Comparison of ENCODE assay signal across 8 cellular contexts in the genomic region with DNA sequence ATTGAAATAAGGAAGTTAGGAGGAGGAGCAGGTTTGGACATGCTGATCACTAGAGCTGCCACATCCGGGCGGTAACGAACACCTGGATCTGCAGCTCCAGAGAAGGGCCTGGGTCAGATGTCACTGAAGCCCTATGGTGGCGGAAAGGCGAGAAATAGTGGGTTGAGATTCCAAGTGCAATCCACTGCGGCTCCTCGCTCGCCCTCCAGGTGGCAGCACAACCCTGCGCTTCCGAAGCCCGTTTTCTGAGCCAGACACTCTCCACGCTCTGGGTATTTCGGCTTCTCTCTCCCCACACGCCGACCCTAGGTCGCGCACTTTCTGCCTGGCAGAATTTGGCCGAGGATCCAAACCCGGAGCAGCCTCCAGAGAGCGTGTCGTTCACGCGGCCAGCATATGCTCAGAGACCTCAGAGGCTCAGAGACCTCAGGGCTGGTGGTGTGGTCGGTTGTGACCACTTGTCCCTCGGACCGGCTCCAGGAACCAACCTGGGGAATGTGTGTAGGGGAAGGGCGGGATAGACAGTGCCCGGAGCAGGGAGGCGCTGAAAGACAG. TPM values are rescaled to one million over a fixed set of nuclear protein-coding genes. Genes with fewer than 3 reads are reported as not detected.
DNase-seq lines count a peak whose midpoint lies in the region; ATAC-seq and TF ChIP-seq lines count a peak whose summit lies in the region.

No MANE protein-coding gene starts in this region.

- TF ChIP-seq EP300 in esophagus muscularis mucosa (IDR thresholded peaks at IDR 0.05) = no peak

- intact Hi-C loops in Panc1 (cut with micrococcal nuclease; ENCODE audit: unreplicated experiment) = loop anchor here (2.0 kb wide), 1 partner anchor 16 kb away; no protein-coding TSS in a partner anchor
- intact Hi-C loops in esophagus muscularis mucosa (cut with DNase I) = loop anchor here (1.0 kb wide), 1 partner anchor 16 kb away; no protein-coding TSS in a partner anchor

- no peaks in the 10 kb centered on the region for H3K36me3 Mint-ChIP-seq in activated T-cell treated with anti-CD3 and anti-CD28 coated beads, Interleukin-2, amount 50 U/mL, for 72 hours (ENCODE audit: insufficient read depth in 2 of 2)

- H3K36me3 ChIP-seq in HUES6 (ENCODE audit: control insufficient read depth, insufficient read depth, low read length) (peaks cover 16% of the 10 kb centered on the region), Panc1 (ENCODE audit: control insufficient read depth, insufficient read depth, low read length) (no peaks in the 10 kb centered on the region), esophagus muscularis mucosa (peaks cover 14 to 21% (median 20%) of the 10 kb centered on the region in 4 donors)

- TF ChIP-seq POLR2A in GM19193 (IDR thresholded peaks at IDR 0.05; ENCODE audit: extremely low read depth, insufficient read depth, insufficient read length) (peak; percentile 7), esophagus muscularis mucosa (IDR thresholded peaks at IDR 0.05; ENCODE audit: low read depth) (peak; percentile 4)

- H3K27ac Mint-ChIP-seq in activated T-cell treated with anti-CD3 and anti-CD28 coated beads, Interleukin-2, amount 50 U/mL, for 72 hours = no peak overlapping the region

- peaks cover 32% of the 10 kb centered on the region for H3K27me3 Mint-ChIP-seq in activated T-cell treated with anti-CD3 and anti-CD28 coated beads, Interleukin-2, amount 50 U/mL, for 72 hours (ENCODE audit: low read depth)

- CTCF ChIA-PET in Panc1 (lab: Charles Lee) = interaction anchor here (1.0 to 1.8 kb wide), 2 partner anchors 16 to 33 kb away, joined by 4 to 13 read pairs; no protein-coding TSS in a partner anchor

- H3K4me1 ChIP-seq in HUES6 (ENCODE audit: control insufficient read depth, insufficient read depth, low read length) = peaks cover 11% of the 10 kb centered on the region
- no peaks in the 10 kb centered on the region for H3K4me1 ChIP-seq in Panc1 (ENCODE audit: control insufficient read depth, insufficient read depth, low read length)
- peaks cover 45 to 56% (median 51%) of the 10 kb centered on the region in 4 donors for H3K4me1 ChIP-seq in esophagus muscularis mucosa

- DNase-seq in AG09319 (ENCODE audit: extremely low read depth, low read depth) (peak; percentile 48), Panc1 (ENCODE audit: low read depth, low spot score) (peak; percentile 80), esophagus muscularis mucosa (ENCODE audit: extremely low spot score) (peak; percentile 96), myocyte (ENCODE audit: low read depth) (peak; percentile 98)
- DNase-seq in activated T-cell treated with anti-CD3 and anti-CD28 coated beads, Interleukin-2, amount 50 U/mL, for 72 hours = peak; percentile 84 to 89
- peak; percentile 65 for DNase-seq in stimulated activated CD8-positive, alpha-beta memory T cell treated with anti-CD3 and anti-CD28 coated beads, Interleukin-7, amount 100 ng/mL, for 24 hours (ENCODE audit: low read depth)

- H3K27ac ChIP-seq in HUES6 (ENCODE audit: low read depth, low read length) (no peak overlapping the region), Panc1 (ENCODE audit: low read length) (peak overlapping the region; percentile 63; the same call in 1 of the 2 replicates), esophagus muscularis mucosa (replicated peaks in 1 of 4) (peak overlapping the region; percentile 95 to 98 (median 96))

- in situ Hi-C loops in Panc1 (cut with HindIII; ENCODE audit: low pct_unique_long_range_greater_than_20kb, low sequenced_read_pairs) = no loop called here

- H3K27me3 ChIP-seq in HUES6 (ENCODE audit: control insufficient read depth, insufficient read depth, low read length) = peaks cover 9% of the 10 kb centered on the region
- no peaks in the 10 kb centered on the region for H3K27me3 ChIP-seq in Panc1 (ENCODE audit: control insufficient read depth, insufficient read depth, low read length)
- H3K27me3 ChIP-seq in esophagus muscularis mucosa = peaks cover 0 to 7% (median 0%) of the 10 kb centered on the region in 4 donors

- peak overlapping the region; percentile 86 to 91 for H3K4me3 Mint-ChIP-seq in activated T-cell treated with anti-CD3 and anti-CD28 coated beads, Interleukin-2, amount 50 U/mL, for 72 hours

- POLR2A ChIA-PET in Panc1 (lab: Charles Lee) = interaction anchor here (1.0 kb wide), 1 partner anchor 33 kb away, joined by 3 read pairs; no protein-coding TSS in a partner anchor

- H3K9ac ChIP-seq in HUES6 (ENCODE audit: low read length) = peak overlapping the region; percentile 56

- TF ChIP-seq CTCF in AG09319 (IDR thresholded peaks at IDR 0.05; ENCODE audit: low read depth, low read length) = peak; percentile 96
- peak; percentile 94 for TF ChIP-seq CTCF in Panc1 (IDR thresholded peaks at IDR 0.05)
- TF ChIP-seq CTCF in esophagus muscularis mucosa (IDR thresholded peaks at IDR 0.05) = peak in 2 of 3 experiments; percentile 95 to 98

- BruUV-seq in Panc1 (replicated peaks; lab: Mats Ljungman, UMichigan) = no TSS peak

- no peaks in the 10 kb centered on the region for H3K9me3 Mint-ChIP-seq in activated T-cell treated with anti-CD3 and anti-CD28 coated beads, Interleukin-2, amount 50 U/mL, for 72 hours

- ATAC-seq in Panc1 = peak; percentile 87
- ATAC-seq in activated T-cell treated with anti-CD3 and anti-CD28 coated beads, Interleukin-2, amount 50 U/mL, for 72 hours (replicated peaks in 1 of 2) = peak; percentile 83

- H3K4me1 Mint-ChIP-seq in activated T-cell treated with anti-CD3 and anti-CD28 coated beads, Interleukin-2, amount 50 U/mL, for 72 hours (ENCODE audit: low read depth) = peaks cover 26% of the 10 kb centered on the region

- 4% methylated on average over 13 of the region's 29 CpGs for WGBS in esophagus muscularis mucosa

- H3K9me3 ChIP-seq in HUES6 (ENCODE audit: control insufficient read depth, insufficient read depth, low read depth, low read length) (no peaks in the 10 kb centered on the region), Panc1 (ENCODE audit: control insufficient read depth, insufficient read depth, low read depth, low read length) (no peaks in the 10 kb centered on the region), esophagus muscularis mucosa (no peaks in the 10 kb centered on the region)

- H3K4me3 ChIP-seq in HUES6 (ENCODE audit: low read depth, low read length) = peak overlapping the region; percentile 77
- peak overlapping the region; percentile 46 to 64 for H3K4me3 ChIP-seq in Panc1 (ENCODE audit: low read depth in 2 of 2, low read length in 2 of 2)
- H3K4me3 ChIP-seq in esophagus muscularis mucosa = peak overlapping the region; percentile 64 to 77 (median 69)

RNA-seq across cellular contexts. Expression of gene SLC2A4, which starts 0.9 kb away (rescaled TPM):
- total RNA-seq in Panc1 (2021; ENCODE audit: unreplicated experiment) (0.31 TPM), esophagus muscularis mucosa (100 to 1,000 TPM; 144 to 197 (median 157) TPM), myocyte (20.0 and 28.3 TPM in 2 replicates)
- 0.38 TPM for polyA plus RNA-seq in Panc1 (2012; ENCODE audit: insufficient read length)
- total RNA-seq in activated T-cell treated with anti-CD3 and anti-CD28 coated beads, Interleukin-2, amount 50 U/mL, for 72 hours = under 1 TPM; 0.07 to 0.17 TPM
- 0.82 TPM for polyA plus RNA-seq in myocyte (2012)

RNA-seq across cellular contexts. Expression of gene YBX2, which starts 13.8 kb away (rescaled TPM):
- total RNA-seq in Panc1 (2021; ENCODE audit: unreplicated experiment) (54.9 TPM), esophagus muscularis mucosa (1 to 10 TPM; 3.6 to 8.7 (median 4.4) TPM), myocyte (4.1 and 9.6 TPM in 2 replicates)
- polyA plus RNA-seq in Panc1 (2012; ENCODE audit: insufficient read length) = 59.7 TPM
- 1 to 10 TPM; 3.6 to 9.5 TPM for total RNA-seq in activated T-cell treated with anti-CD3 and anti-CD28 coated beads, Interleukin-2, amount 50 U/mL, for 72 hours
- polyA plus RNA-seq in myocyte (2012) = 0.37 TPM

RNA-seq across cellular contexts. Expression of gene CLDN7, which starts 18.3 kb away (rescaled TPM):
- total RNA-seq in Panc1 (2021; ENCODE audit: unreplicated experiment) (43.1 TPM), esophagus muscularis mucosa (1 to 10 TPM; 1.7 to 3.4 (median 2.1) TPM), myocyte (not detected in 2 replicates)
- 75.3 TPM for polyA plus RNA-seq in Panc1 (2012; ENCODE audit: insufficient read length)
- total RNA-seq in activated T-cell treated with anti-CD3 and anti-CD28 coated beads, Interleukin-2, amount 50 U/mL, for 72 hours = 1 to 10 TPM; 1.9 to 3.1 TPM
- not detected for polyA plus RNA-seq in myocyte (2012)

RNA-seq across cellular contexts. Expression of gene EIF5A, which starts 26.8 kb away (rescaled TPM):
- 728 TPM for total RNA-seq in Panc1 (2021; ENCODE audit: unreplicated experiment)
- 878 TPM for polyA plus RNA-seq in Panc1 (2012; ENCODE audit: insufficient read length)
- total RNA-seq in activated T-cell treated with anti-CD3 and anti-CD28 coated beads, Interleukin-2, amount 50 U/mL, for 72 hours = 100 to 1,000 TPM; 547 to 594 TPM
- total RNA-seq in esophagus muscularis mucosa = 100 to 1,000 TPM; 145 to 214 (median 204) TPM
- 510 and 518 TPM in 2 replicates for total RNA-seq in myocyte
- 606 TPM for polyA plus RNA-seq in myocyte (2012)

RNA-seq across cellular contexts. Expression of gene ELP5, which starts 28.6 kb away (rescaled TPM):
- total RNA-seq in Panc1 (2021; ENCODE audit: unreplicated experiment) (89.5 TPM), esophagus muscularis mucosa (10 to 100 TPM; 24.9 to 33.3 (median 27.8) TPM), myocyte (75.1 and 81.8 TPM in 2 replicates)
- polyA plus RNA-seq in Panc1 (2012; ENCODE audit: insufficient read length) = 100 TPM
- 10 to 100 TPM; 62.1 to 89.5 TPM for total RNA-seq in activated T-cell treated with anti-CD3 and anti-CD28 coated beads, Interleukin-2, amount 50 U/mL, for 72 hours
- 91.3 TPM for polyA plus RNA-seq in myocyte (2012)

Comparison
In these comparisons a context has a peak if more than half of its experiments do, and no peak if none do; other contexts are left out.
1. DNase-seq: peak in every context shown above with its lines; median percentile 98 in myocyte; 96 in esophagus muscularis mucosa; 86 in activated T-cell treated with anti-CD3 and anti-CD28 coated beads, Interleukin-2, amount 50 U/mL, for 72 hours; 80 in Panc1; 65 in stimulated activated CD8-positive, alpha-beta memory T cell treated with anti-CD3 and anti-CD28 coated beads, Interleukin-7, amount 100 ng/mL, for 24 hours; 48 in AG09319.
2. RNA of gene SLC2A4, which starts 0.9 kb away (total RNA-seq): 144 to 197 TPM in esophagus muscularis mucosa and 20.0 to 28.3 TPM in myocyte; 0.31 TPM in Panc1 (single experiment) and 0.07 to 0.17 TPM in activated T-cell treated with anti-CD3 and anti-CD28 coated beads, Interleukin-2, amount 50 U/mL, for 72 hours; every median in the first group is over 10 times any median in the second.
3. RNA of gene CLDN7, which starts 18.3 kb away (total RNA-seq): 43.1 TPM in Panc1 (single experiment); 1.9 to 3.1 TPM in activated T-cell treated with anti-CD3 and anti-CD28 coated beads, Interleukin-2, amount 50 U/mL, for 72 hours, 1.7 to 3.4 TPM in esophagus muscularis mucosa and not detected in myocyte; every median in the first group is over 10 times any median in the second.
4. Peak in every context shown above with its lines, with median percentiles within 50 percentile points of each other: CTCF ChIP-seq and H3K4me3 ChIP-seq.